In genomic region chr3:188829577-188829976, GRCh38 we compare ENCODE assay signal across 17 cellular contexts.
DNase-seq lines count a peak whose midpoint lies in the region; ATAC-seq, FAIRE-seq and TF ChIP-seq lines count a peak whose summit lies in the region.
"Had no signal": no experiment of that assay in that cellular context is flagged by ENCODE, and none has a peak within 500 bp of the region (broad histone marks: within the 10 kb centered on the region; RNA-seq: fewer than 3 reads in every experiment).

No MANE protein-coding gene starts in this region.

- H3K27ac ChIP-seq in liver (ENCODE audit: low read depth in 1 of 2, low read length in 2 of 2) (no peak overlapping the region), HepG2 (ENCODE audit: extremely low read length, insufficient read depth, low read length) (no peak overlapping the region), kidney (ENCODE audit: low read depth in 2 of 2, low read length in 2 of 2) (no peak overlapping the region), left lung (no peak overlapping the region)
- H3K27ac ChIP-seq: 22Rv1, BLaER1, HL-60 had no signal

- CTCF ChIA-PET in HepG2 (lab: Yijun Ruan, JAX; ENCODE audit: low intra/inter-chr PET ratio, low total read pairs) = no interaction called here

- peaks cover 7% of the 10 kb centered on the region for H3K4me1 Mint-ChIP-seq in activated T-helper 1 cell treated with anti-CD3 and anti-CD28 coated beads, Interleukin-12 subunit alpha, Interleukin-12 subunit beta, Interleukin-2, Interleukin-4 antibody, amounts not matched to agents 30 ng/mL and 10 ng/mL and 1 ng/mL, durations not matched to agents 14 hours and 24 hours and 36 hours (ENCODE audit: low read depth)

- no peak overlapping the region for H3K4me3 ChIP-seq in liver (ENCODE audit: low read depth in 1 of 3, low read length in 3 of 3)
- H3K4me3 ChIP-seq in HepG2 (replicated peaks in 1 of 3; ENCODE audit: insufficient read depth in 1 of 3, low read depth in 2 of 3, low read length in 3 of 3) = no peak overlapping the region
- H3K4me3 ChIP-seq in kidney (ENCODE audit: low read length in 2 of 2) = no peak overlapping the region
- no peak overlapping the region for H3K4me3 ChIP-seq in left lung
- H3K4me3 ChIP-seq: BLaER1, HAP-1 had no signal

- H3K9me3 ChIP-seq in liver (ENCODE audit: control insufficient read depth in 4 of 4, low read length in 3 of 4) (no peaks in the 10 kb centered on the region), HepG2 (ENCODE audit: low read length) (no peaks in the 10 kb centered on the region), kidney (ENCODE audit: control insufficient read depth in 1 of 2, low read length in 2 of 2) (no peaks in the 10 kb centered on the region), left lung (no peaks in the 10 kb centered on the region)
- H3K9me3 ChIP-seq: BLaER1, HAP-1 had no signal

- 34% methylated on average over 3 of the region's 3 CpGs for WGBS in liver
- 91% methylated on average over 3 of the region's 3 CpGs for WGBS in HepG2 (ENCODE audit: low lambda C conversion rate)

- H3K4me2 ChIP-seq in HepG2 (ENCODE audit: low read depth, low read length) = no peak overlapping the region
- H3K4me2 ChIP-seq: BLaER1 had no signal

- H3K27ac Mint-ChIP-seq in activated T-helper 1 cell treated with anti-CD3 and anti-CD28 coated beads, Interleukin-12 subunit alpha, Interleukin-12 subunit beta, Interleukin-2, Interleukin-4 antibody, amounts not matched to agents 30 ng/mL and 10 ng/mL and 1 ng/mL, durations not matched to agents 14 hours and 24 hours and 36 hours = no peak overlapping the region
- H3K27ac Mint-ChIP-seq: CD4-positive, CD25-positive, alpha-beta regulatory T cell had no signal

- H3K36me3 ChIP-seq in liver (ENCODE audit: control insufficient read depth in 4 of 4, insufficient read depth in 3 of 4, low read depth in 1 of 4, low read length in 3 of 4) (no peaks in the 10 kb centered on the region), HepG2 (replicated peaks in 1 of 2; ENCODE audit: control insufficient read depth in 1 of 2, insufficient read depth in 2 of 2, low read length in 2 of 2) (no peaks in the 10 kb centered on the region), kidney (ENCODE audit: control insufficient read depth in 1 of 2, insufficient read depth in 2 of 2, low read length in 2 of 2) (no peaks in the 10 kb centered on the region), left lung (no peaks in the 10 kb centered on the region)
- H3K36me3 ChIP-seq: BLaER1, HAP-1 had no signal

- no peaks in the 10 kb centered on the region for H3K79me2 ChIP-seq in HepG2 (ENCODE audit: insufficient read depth, low read length)

- H3K4me3 Mint-ChIP-seq in activated T-helper 1 cell treated with anti-CD3 and anti-CD28 coated beads, Interleukin-12 subunit alpha, Interleukin-12 subunit beta, Interleukin-2, Interleukin-4 antibody, amounts not matched to agents 30 ng/mL and 10 ng/mL and 1 ng/mL, durations not matched to agents 14 hours and 24 hours and 36 hours = no peak overlapping the region
- H3K4me3 Mint-ChIP-seq: CD4-positive, CD25-positive, alpha-beta regulatory T cell had no signal

- in situ Hi-C loops in HepG2 (cut with HindIII; ENCODE audit: extremely low pct_ligation_motif_present, low pct_unique_long_range_greater_than_20kb) = no loop called here

- TF ChIP-seq POLR2A in HepG2 (IDR thresholded peaks at IDR 0.05; ENCODE audit: insufficient read depth in 1 of 2, low read depth in 2 of 2, low read length in 2 of 2) = no peak

- H3K9ac ChIP-seq in liver (ENCODE audit: low read depth in 1 of 2, low read length in 2 of 2) = no peak overlapping the region
- no peak overlapping the region for H3K9ac ChIP-seq in HepG2 (ENCODE audit: insufficient read depth, low read depth, low read length)
- no peak overlapping the region for H3K9ac ChIP-seq in kidney (ENCODE audit: low read length in 2 of 2)
- H3K9ac ChIP-seq: BLaER1 had no signal

- H3K36me3 Mint-ChIP-seq in activated T-helper 1 cell treated with anti-CD3 and anti-CD28 coated beads, Interleukin-12 subunit alpha, Interleukin-12 subunit beta, Interleukin-2, Interleukin-4 antibody, amounts not matched to agents 30 ng/mL and 10 ng/mL and 1 ng/mL, durations not matched to agents 14 hours and 24 hours and 36 hours (ENCODE audit: low read depth) = no peaks in the 10 kb centered on the region
- H3K36me3 Mint-ChIP-seq: CD4-positive, CD25-positive, alpha-beta regulatory T cell had no signal

- no peak overlapping the region for H2AFZ ChIP-seq in HepG2 (ENCODE audit: low read length)

- H4K20me1 ChIP-seq in HepG2 (ENCODE audit: insufficient read depth, low read length) = no peaks in the 10 kb centered on the region
- H4K20me1 ChIP-seq: BLaER1 had no signal

- no peaks in the 10 kb centered on the region for H3K9me3 Mint-ChIP-seq in activated T-helper 1 cell treated with anti-CD3 and anti-CD28 coated beads, Interleukin-12 subunit alpha, Interleukin-12 subunit beta, Interleukin-2, Interleukin-4 antibody, amounts not matched to agents 30 ng/mL and 10 ng/mL and 1 ng/mL, durations not matched to agents 14 hours and 24 hours and 36 hours
- H3K9me3 Mint-ChIP-seq: CD4-positive, CD25-positive, alpha-beta regulatory T cell had no signal

- POLR2A ChIA-PET in HepG2 (lab: Yijun Ruan, JAX) = no interaction called here

- no peaks in the 10 kb centered on the region for H3K27me3 Mint-ChIP-seq in activated T-helper 1 cell treated with anti-CD3 and anti-CD28 coated beads, Interleukin-12 subunit alpha, Interleukin-12 subunit beta, Interleukin-2, Interleukin-4 antibody, amounts not matched to agents 30 ng/mL and 10 ng/mL and 1 ng/mL, durations not matched to agents 14 hours and 24 hours and 36 hours (ENCODE audit: insufficient read depth)
- H3K27me3 Mint-ChIP-seq: CD4-positive, CD25-positive, alpha-beta regulatory T cell had no signal

- TF ChIP-seq RAD21 in liver (IDR thresholded peaks at IDR 0.05) (peak in 1 of 2 donors; percentile 10), HepG2 (CRISPR knock-in tag; IDR thresholded peaks at IDR 0.05) (no peak)

- intact Hi-C loops in HepG2 (cut with micrococcal nuclease; ENCODE audit: unreplicated experiment) = no loop called here
- intact Hi-C loops in kidney (cut with DNase I) = no loop called here
- intact Hi-C loops in left lung (cut with DNase I) = no loop called here
- intact Hi-C loops in activated T-helper 1 cell treated with anti-CD3 and anti-CD28 coated beads, Interleukin-12 subunit alpha, Interleukin-12 subunit beta, Interleukin-2, Interleukin-4 antibody, amounts not matched to agents 30 ng/mL and 10 ng/mL and 1 ng/mL, durations not matched to agents 14 hours and 24 hours and 36 hours (cut with micrococcal nuclease) = no loop called here

- TF ChIP-seq EP300 in HepG2 (IDR thresholded peaks at IDR 0.05; ENCODE audit: low read depth in 2 of 2, low read length in 2 of 2) = no peak
- no peak for TF ChIP-seq EP300 in HepG2 (CRISPR knock-in tag; IDR thresholded peaks at IDR 0.05; ENCODE audit: borderline replicate concordance)

- H3K4me1 ChIP-seq in liver (ENCODE audit: control insufficient read depth in 4 of 4, insufficient read depth in 4 of 4, low read length in 3 of 4) = peaks cover 0 to 8% (median 3%) of the 10 kb centered on the region in 4 donors
- H3K4me1 ChIP-seq in HepG2 (ENCODE audit: insufficient read depth, low read length) = peaks cover 9% of the 10 kb centered on the region; the same call in 1 of the 2 replicates
- H3K4me1 ChIP-seq in kidney (ENCODE audit: control insufficient read depth in 1 of 2, insufficient read depth in 1 of 2, low read depth in 1 of 2, low read length in 2 of 2) = peaks cover 10 to 13% of the 10 kb centered on the region in 2 donors
- peaks cover 0 to 35% of the 10 kb centered on the region in 2 donors for H3K4me1 ChIP-seq in left lung
- H3K4me1 ChIP-seq: HAP-1 had no signal

- no peaks in the 10 kb centered on the region for H3K27me3 ChIP-seq in liver (ENCODE audit: control insufficient read depth in 4 of 4, insufficient read depth in 4 of 4, low read length in 3 of 4)
- no peaks in the 10 kb centered on the region for H3K27me3 ChIP-seq in HepG2 (ENCODE audit: control insufficient read depth in 1 of 2, insufficient read depth in 2 of 2, low read length in 2 of 2)
- no peaks in the 10 kb centered on the region for H3K27me3 ChIP-seq in left lung
- H3K27me3 ChIP-seq: BLaER1 had no signal

- FAIRE-seq in HepG2 (lab: Jason Lieb, UNC) (no peak), kidney (lab: Jason Lieb, UNC) (peak; percentile 35)
- FAIRE-seq: H1 had no signal

- no peak for DNase-seq in HepG2 (ENCODE audit: low spot score)
- DNase-seq in kidney = no peak
- no peak for DNase-seq in left lung
- no peak for DNase-seq in NCI-H69 (lab: John Stamatoyannopoulos, UW)
- DNase-seq in NCI-H510A (lab: John Stamatoyannopoulos, UW) = no peak
- DNase-seq in activated T-helper 1 cell treated with anti-CD3 and anti-CD28 coated beads, Interleukin-12 subunit alpha, Interleukin-12 subunit beta, Interleukin-2, Interleukin-4 antibody, amounts not matched to agents 30 ng/mL and 10 ng/mL and 1 ng/mL, durations not matched to agents 14 hours and 24 hours and 36 hours (ENCODE audit: low spot score) = no peak
- DNase-seq: AML-193; CD4-positive, CD25-positive, alpha-beta regulatory T cell; DMS53; GF-D8 had no signal

- no TSS peak for BruUV-seq in HepG2 (replicated peaks; lab: Mats Ljungman, UMichigan)

- ATAC-seq in HepG2 (no peak), left lung (peak; percentile 32), GM19467 (IDR thresholded peaks at IDR 0.05; ENCODE audit: unreplicated experiment) (no peak)

- TF ChIP-seq CTCF in liver (IDR thresholded peaks at IDR 0.05; ENCODE audit: low read depth, low read length, missing input control) = no peak
- TF ChIP-seq CTCF in HepG2 (CRISPR knock-in tag; IDR thresholded peaks at IDR 0.05) = no peak
- TF ChIP-seq CTCF in kidney (IDR thresholded peaks at IDR 0.05; ENCODE audit: borderline replicate concordance, extremely low read depth, insufficient read depth) = no peak
- TF ChIP-seq CTCF in left lung (IDR thresholded peaks at IDR 0.05) = no peak

TF ChIP-seq in liver, 16 proteins besides CTCF, POLR2A, EP300 and RAD21:
- TF ChIP-seq HNF4A (conservative IDR thresholded peaks at IDR 0.05) (peak in 1 of 2 donors; percentile 29), GABPA (IDR thresholded peaks at IDR 0.05 in 1 of 2, conservative IDR thresholded peaks at IDR 0.05 in 1 of 2) (no peak), YY1 (IDR thresholded peaks at IDR 0.05) (no peak), RXRA (IDR thresholded peaks at IDR 0.05) (peak; percentile 53 to 68)

TF ChIP-seq in HepG2, 621 proteins besides CTCF, POLR2A, EP300 and RAD21 (continues in another document):
- TF ChIP-seq, protein P1, sequence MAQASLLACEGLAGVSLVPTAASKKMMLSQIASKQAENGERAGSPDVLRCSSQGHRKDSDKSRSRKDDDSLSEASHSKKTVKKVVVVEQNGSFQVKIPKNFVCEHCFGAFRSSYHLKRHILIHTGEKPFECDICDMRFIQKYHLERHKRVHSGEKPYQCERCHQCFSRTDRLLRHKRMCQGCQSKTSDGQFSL (CRISPR knock-in tag; IDR thresholded peaks at IDR 0.05) = no peak
- TF ChIP-seq, protein P2, sequence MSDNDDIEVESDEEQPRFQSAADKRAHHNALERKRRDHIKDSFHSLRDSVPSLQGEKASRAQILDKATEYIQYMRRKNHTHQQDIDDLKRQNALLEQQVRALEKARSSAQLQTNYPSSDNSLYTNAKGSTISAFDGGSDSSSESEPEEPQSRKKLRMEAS (IDR thresholded peaks at IDR 0.05) = no peak
- TF ChIP-seq CCAR2 (optimal IDR thresholded peaks at IDR 0.05; ENCODE audit: low read depth, low read length) = no peak
